In genomic region chr5:108720416-108720815, GRCh38 we compare ENCODE assay signal across 1 cellular context.
TF ChIP-seq lines count a peak whose summit lies in the region.

No MANE protein-coding gene starts in this region.

TF ChIP-seq in GM12878, 131 proteins besides CTCF, POLR2A, EP300 and RAD21 (continued from another document and continues in another):
- TF ChIP-seq ZBTB4 (CRISPR knock-in tag; IDR thresholded peaks at IDR 0.05) (no peak), PML (IDR thresholded peaks at IDR 0.05; ENCODE audit: low read length) (peak; percentile 44; the same call in 1 of the 2 replicates), CHD1 (IDR thresholded peaks at IDR 0.05; ENCODE audit: low read depth, low read length) (no peak), REST (IDR thresholded peaks at IDR 0.05; ENCODE audit: low read depth, low read length) (no peak), SMARCA5 (IDR thresholded peaks at IDR 0.05) (no peak), MXI1 (IDR thresholded peaks at IDR 0.05; ENCODE audit: low read depth, low read length) (no peak), MEF2B (IDR thresholded peaks at IDR 0.05; ENCODE audit: partially characterized antibody, poor library complexity, severe bottlenecking) (peak; percentile 85), ATF7 (IDR thresholded peaks at IDR 0.05; ENCODE audit: low read depth) (no peak), NR2C2 (IDR thresholded peaks at IDR 0.05; ENCODE audit: borderline replicate concordance, control insufficient read depth, insufficient read length, low read depth) (no peak), POLR2AphosphoS5 (IDR thresholded peaks at IDR 0.05; ENCODE audit: low read length) (no peak), STAT1 (conservative IDR thresholded peaks at IDR 0.05) (no peak), NFYA (IDR thresholded peaks at IDR 0.05; ENCODE audit: borderline replicate concordance, low read depth, low read length) (no peak), PBX3 (IDR thresholded peaks at IDR 0.05; ENCODE audit: insufficient replicate concordance, low read depth, low read length) (no peak), CBX5 (IDR thresholded peaks at IDR 0.05; ENCODE audit: low read depth) (0 out of 2 replicates have a peak, but pooled peaks have one; percentile 30), GATAD2B (conservative IDR thresholded peaks at IDR 0.05; ENCODE audit: low read depth) (no peak), SMC3 (IDR thresholded peaks at IDR 0.05; ENCODE audit: borderline replicate concordance, low read length) (no peak), NR2F1 (conservative IDR thresholded peaks at IDR 0.05) (no peak), MTA3 (IDR thresholded peaks at IDR 0.05; ENCODE audit: borderline replicate concordance, low read length) (no peak), SUPT20H (IDR thresholded peaks at IDR 0.05; ENCODE audit: borderline replicate concordance, control insufficient read depth, low read depth, low read length) (no peak), HSF1 (IDR thresholded peaks at IDR 0.05; ENCODE audit: low read depth, low read length) (no peak), BCL11A (IDR thresholded peaks at IDR 0.05; ENCODE audit: low read depth, low read length) (peak; percentile 88), KAT2A (conservative IDR thresholded peaks at IDR 0.05; ENCODE audit: control insufficient read depth, low read depth, low read length) (no peak), ZNF687 (IDR thresholded peaks at IDR 0.05) (no peak), MEF2A (IDR thresholded peaks at IDR 0.05; ENCODE audit: insufficient read depth, low read depth, low read length) (peak; percentile 12; the same call in 1 of the 2 replicates), NRF1 (conservative IDR thresholded peaks at IDR 0.05; ENCODE audit: low read depth, low read length) (no peak), CEBPB (IDR thresholded peaks at IDR 0.05; ENCODE audit: borderline replicate concordance in 1 of 2, low read depth in 2 of 2, low read length in 2 of 2) (no peak), STAT3 (IDR thresholded peaks at IDR 0.05; ENCODE audit: low read depth, low read length) (no peak), ZNF217 (IDR thresholded peaks at IDR 0.05) (no peak)
- TF ChIP-seq, protein P1, sequence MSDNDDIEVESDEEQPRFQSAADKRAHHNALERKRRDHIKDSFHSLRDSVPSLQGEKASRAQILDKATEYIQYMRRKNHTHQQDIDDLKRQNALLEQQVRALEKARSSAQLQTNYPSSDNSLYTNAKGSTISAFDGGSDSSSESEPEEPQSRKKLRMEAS (IDR thresholded peaks at IDR 0.05; ENCODE audit: low read depth, low read length): no peak
- TF ChIP-seq, protein P2, sequence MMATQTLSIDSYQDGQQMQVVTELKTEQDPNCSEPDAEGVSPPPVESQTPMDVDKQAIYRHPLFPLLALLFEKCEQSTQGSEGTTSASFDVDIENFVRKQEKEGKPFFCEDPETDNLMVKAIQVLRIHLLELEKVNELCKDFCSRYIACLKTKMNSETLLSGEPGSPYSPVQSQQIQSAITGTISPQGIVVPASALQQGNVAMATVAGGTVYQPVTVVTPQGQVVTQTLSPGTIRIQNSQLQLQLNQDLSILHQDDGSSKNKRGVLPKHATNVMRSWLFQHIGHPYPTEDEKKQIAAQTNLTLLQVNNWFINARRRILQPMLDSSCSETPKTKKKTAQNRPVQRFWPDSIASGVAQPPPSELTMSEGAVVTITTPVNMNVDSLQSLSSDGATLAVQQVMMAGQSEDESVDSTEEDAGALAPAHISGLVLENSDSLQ (IDR thresholded peaks at IDR 0.05): no peak
- TF ChIP-seq, protein P3, sequence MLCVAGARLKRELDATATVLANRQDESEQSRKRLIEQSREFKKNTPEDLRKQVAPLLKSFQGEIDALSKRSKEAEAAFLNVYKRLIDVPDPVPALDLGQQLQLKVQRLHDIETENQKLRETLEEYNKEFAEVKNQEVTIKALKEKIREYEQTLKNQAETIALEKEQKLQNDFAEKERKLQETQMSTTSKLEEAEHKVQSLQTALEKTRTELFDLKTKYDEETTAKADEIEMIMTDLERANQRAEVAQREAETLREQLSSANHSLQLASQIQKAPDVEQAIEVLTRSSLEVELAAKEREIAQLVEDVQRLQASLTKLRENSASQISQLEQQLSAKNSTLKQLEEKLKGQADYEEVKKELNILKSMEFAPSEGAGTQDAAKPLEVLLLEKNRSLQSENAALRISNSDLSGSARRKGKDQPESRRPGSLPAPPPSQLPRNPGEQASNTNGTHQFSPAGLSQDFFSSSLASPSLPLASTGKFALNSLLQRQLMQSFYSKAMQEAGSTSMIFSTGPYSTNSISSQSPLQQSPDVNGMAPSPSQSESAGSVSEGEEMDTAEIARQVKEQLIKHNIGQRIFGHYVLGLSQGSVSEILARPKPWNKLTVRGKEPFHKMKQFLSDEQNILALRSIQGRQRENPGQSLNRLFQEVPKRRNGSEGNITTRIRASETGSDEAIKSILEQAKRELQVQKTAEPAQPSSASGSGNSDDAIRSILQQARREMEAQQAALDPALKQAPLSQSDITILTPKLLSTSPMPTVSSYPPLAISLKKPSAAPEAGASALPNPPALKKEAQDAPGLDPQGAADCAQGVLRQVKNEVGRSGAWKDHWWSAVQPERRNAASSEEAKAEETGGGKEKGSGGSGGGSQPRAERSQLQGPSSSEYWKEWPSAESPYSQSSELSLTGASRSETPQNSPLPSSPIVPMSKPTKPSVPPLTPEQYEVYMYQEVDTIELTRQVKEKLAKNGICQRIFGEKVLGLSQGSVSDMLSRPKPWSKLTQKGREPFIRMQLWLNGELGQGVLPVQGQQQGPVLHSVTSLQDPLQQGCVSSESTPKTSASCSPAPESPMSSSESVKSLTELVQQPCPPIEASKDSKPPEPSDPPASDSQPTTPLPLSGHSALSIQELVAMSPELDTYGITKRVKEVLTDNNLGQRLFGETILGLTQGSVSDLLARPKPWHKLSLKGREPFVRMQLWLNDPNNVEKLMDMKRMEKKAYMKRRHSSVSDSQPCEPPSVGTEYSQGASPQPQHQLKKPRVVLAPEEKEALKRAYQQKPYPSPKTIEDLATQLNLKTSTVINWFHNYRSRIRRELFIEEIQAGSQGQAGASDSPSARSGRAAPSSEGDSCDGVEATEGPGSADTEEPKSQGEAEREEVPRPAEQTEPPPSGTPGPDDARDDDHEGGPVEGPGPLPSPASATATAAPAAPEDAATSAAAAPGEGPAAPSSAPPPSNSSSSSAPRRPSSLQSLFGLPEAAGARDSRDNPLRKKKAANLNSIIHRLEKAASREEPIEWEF (IDR thresholded peaks at IDR 0.05; ENCODE audit: insufficient replicate concordance, low read depth, low read length): no peak
- TF ChIP-seq, protein P4, sequence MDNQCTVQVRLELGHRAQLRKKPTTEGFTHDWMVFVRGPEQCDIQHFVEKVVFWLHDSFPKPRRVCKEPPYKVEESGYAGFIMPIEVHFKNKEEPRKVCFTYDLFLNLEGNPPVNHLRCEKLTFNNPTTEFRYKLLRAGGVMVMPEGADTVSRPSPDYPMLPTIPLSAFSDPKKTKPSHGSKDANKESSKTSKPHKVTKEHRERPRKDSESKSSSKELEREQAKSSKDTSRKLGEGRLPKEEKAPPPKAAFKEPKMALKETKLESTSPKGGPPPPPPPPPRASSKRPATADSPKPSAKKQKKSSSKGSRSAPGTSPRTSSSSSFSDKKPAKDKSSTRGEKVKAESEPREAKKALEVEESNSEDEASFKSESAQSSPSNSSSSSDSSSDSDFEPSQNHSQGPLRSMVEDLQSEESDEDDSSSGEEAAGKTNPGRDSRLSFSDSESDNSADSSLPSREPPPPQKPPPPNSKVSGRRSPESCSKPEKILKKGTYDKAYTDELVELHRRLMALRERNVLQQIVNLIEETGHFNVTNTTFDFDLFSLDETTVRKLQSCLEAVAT (IDR thresholded peaks at IDR 0.05): no peak
- TF ChIP-seq, protein P5, sequence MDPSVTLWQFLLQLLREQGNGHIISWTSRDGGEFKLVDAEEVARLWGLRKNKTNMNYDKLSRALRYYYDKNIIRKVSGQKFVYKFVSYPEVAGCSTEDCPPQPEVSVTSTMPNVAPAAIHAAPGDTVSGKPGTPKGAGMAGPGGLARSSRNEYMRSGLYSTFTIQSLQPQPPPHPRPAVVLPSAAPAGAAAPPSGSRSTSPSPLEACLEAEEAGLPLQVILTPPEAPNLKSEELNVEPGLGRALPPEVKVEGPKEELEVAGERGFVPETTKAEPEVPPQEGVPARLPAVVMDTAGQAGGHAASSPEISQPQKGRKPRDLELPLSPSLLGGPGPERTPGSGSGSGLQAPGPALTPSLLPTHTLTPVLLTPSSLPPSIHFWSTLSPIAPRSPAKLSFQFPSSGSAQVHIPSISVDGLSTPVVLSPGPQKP (IDR thresholded peaks at IDR 0.05; ENCODE audit: low read depth, low read length): no peak
